Comparison of ENCODE assay signal across 9 cellular contexts in genomic region chr12:32947203-32947795, GRCh38. TPM values are rescaled to one million over a fixed set of nuclear protein-coding genes. Genes with fewer than 3 reads are reported as not detected.
DNase-seq lines count a peak whose midpoint lies in the region; ATAC-seq, FAIRE-seq and TF ChIP-seq lines count a peak whose summit lies in the region.
"Had no signal": no experiment of that assay in that cellular context is flagged by ENCODE, and none has a peak within 500 bp of the region (broad histone marks: within the 10 kb centered on the region; RNA-seq: fewer than 3 reads in every experiment).

No MANE protein-coding gene starts in this region.

- H3K9me3 Mint-ChIP-seq in T-cell, result peaks cover 0 to 3% (median 0%) of the 10 kb centered on the region in 3 donors

- H3K79me2 ChIP-seq in DND-41 (ENCODE audit: insufficient read depth, low read length), result no peaks in the 10 kb centered on the region

- H3K27ac ChIP-seq in DND-41 (ENCODE audit: low read length) (no peak overlapping the region), brain microvascular endothelial cell (no peak overlapping the region)
- H3K27ac ChIP-seq: gastrocnemius medialis had no signal

- no peak for ATAC-seq in DND-41 (ENCODE audit: insufficient read depth, low read depth)
- no peak for ATAC-seq in T-cell (replicated peaks in 1 of 4)
- ATAC-seq: gastrocnemius medialis had no signal

- DNase-seq in DND-41 (no peak), NCI-H1436 (lab: John Stamatoyannopoulos, UW) (peak; percentile 65), amniotic epithelial cell (ENCODE audit: low read depth) (peak; percentile 50), medulla oblongata (ENCODE audit: extremely low spot score) (peak; percentile 63), T-cell (no peak), GM03348 (ENCODE audit: low spot score) (no peak), GM12892 (ENCODE audit: insufficient read length) (no peak), brain microvascular endothelial cell (no peak)
- DNase-seq: gastrocnemius medialis had no signal

- POLR2A ChIA-PET in T-cell (lab: Charles Lee), result no interaction called here

- H3K36me3 Mint-ChIP-seq in T-cell, result no peaks in the 10 kb centered on the region

- H4K20me1 ChIP-seq in DND-41 (ENCODE audit: insufficient read depth, low read length), result no peaks in the 10 kb centered on the region

- no peak overlapping the region for H2AFZ ChIP-seq in DND-41 (ENCODE audit: low read depth, low read length)

- no peak overlapping the region for H3K4me2 ChIP-seq in DND-41 (ENCODE audit: insufficient read depth, low read length)

- no peaks in the 10 kb centered on the region for H3K4me1 ChIP-seq in DND-41 (ENCODE audit: insufficient read depth, low read length)
- H3K4me1 ChIP-seq: gastrocnemius medialis had no signal

- no peak overlapping the region for H3K9ac ChIP-seq in DND-41 (ENCODE audit: low read depth, low read length)

- TF ChIP-seq CTCF in DND-41 (IDR thresholded peaks at IDR 0.05; ENCODE audit: borderline replicate concordance, extremely low read depth, low read length, poor library complexity, severe bottlenecking), result peak; percentile 32
- no peak for TF ChIP-seq CTCF in brain microvascular endothelial cell (IDR thresholded peaks at IDR 0.05; ENCODE audit: low read depth, low read length, missing control alignments)

- H3K4me3 ChIP-seq in DND-41 (ENCODE audit: low read depth in 1 of 2, low read length in 2 of 2), result no peak overlapping the region
- no peak overlapping the region for H3K4me3 ChIP-seq in brain microvascular endothelial cell (ENCODE audit: low read depth, low read length)
- H3K4me3 ChIP-seq: gastrocnemius medialis had no signal

- no peak overlapping the region for H3K27ac Mint-ChIP-seq in T-cell

- no peaks in the 10 kb centered on the region for H3K27me3 Mint-ChIP-seq in T-cell

- H3K27me3 ChIP-seq in DND-41 (ENCODE audit: insufficient read depth, low read length, poor library complexity) (no peaks in the 10 kb centered on the region), brain microvascular endothelial cell (replicated peaks) (no peaks in the 10 kb centered on the region)
- H3K27me3 ChIP-seq: gastrocnemius medialis had no signal

- H3K9me3 ChIP-seq in DND-41 (ENCODE audit: insufficient read depth, low read length, severe bottlenecking), result no peaks in the 10 kb centered on the region
- H3K9me3 ChIP-seq: gastrocnemius medialis had no signal

- CTCF ChIA-PET in T-cell (lab: Charles Lee), result no interaction called here

- no peak for TF ChIP-seq POLR2A in GM12892 (IDR thresholded peaks at IDR 0.05; ENCODE audit: low read depth, low read length)

- no peaks in the 10 kb centered on the region for H3K36me3 ChIP-seq in DND-41 (ENCODE audit: insufficient read depth, low read length)
- H3K36me3 ChIP-seq in brain microvascular endothelial cell (replicated peaks), result no peaks in the 10 kb centered on the region
- H3K36me3 ChIP-seq: gastrocnemius medialis had no signal

- no peak for FAIRE-seq in GM12892 (lab: Jason Lieb, UNC)

- no peaks in the 10 kb centered on the region for H3K4me1 Mint-ChIP-seq in T-cell

- no peak overlapping the region for H3K4me3 Mint-ChIP-seq in T-cell

- in situ Hi-C loops in brain microvascular endothelial cell (cut with HindIII; ENCODE audit: low pct_ligation_motif_present, low sequenced_read_pairs), result no loop called here

RNA-seq across cellular contexts. Expression of gene PKP2, which starts 50.7 kb away (rescaled TPM):
- total RNA-seq in T-cell, result 1 to 10 TPM in 1 of 5 donors, under 1 TPM in 4; 0.45 to 1.3 (median 0.93) TPM
- polyA plus RNA-seq in GM12892 (2012; ENCODE audit: missing spikeins), result 0.13 TPM

Comparison
In these comparisons a context has a peak if more than half of its experiments do, and no peak if none do; other contexts are left out.
1. DNase-seq: peak in NCI-H1436 (single experiment), amniotic epithelial cell (single experiment) and medulla oblongata (single experiment); none in DND-41 (single experiment), T-cell (0 of 34), GM03348 (single experiment), GM12892 (single experiment) and brain microvascular endothelial cell (single experiment).